13 cellular contexts compared by ENCODE assay signal in the genomic region with DNA sequence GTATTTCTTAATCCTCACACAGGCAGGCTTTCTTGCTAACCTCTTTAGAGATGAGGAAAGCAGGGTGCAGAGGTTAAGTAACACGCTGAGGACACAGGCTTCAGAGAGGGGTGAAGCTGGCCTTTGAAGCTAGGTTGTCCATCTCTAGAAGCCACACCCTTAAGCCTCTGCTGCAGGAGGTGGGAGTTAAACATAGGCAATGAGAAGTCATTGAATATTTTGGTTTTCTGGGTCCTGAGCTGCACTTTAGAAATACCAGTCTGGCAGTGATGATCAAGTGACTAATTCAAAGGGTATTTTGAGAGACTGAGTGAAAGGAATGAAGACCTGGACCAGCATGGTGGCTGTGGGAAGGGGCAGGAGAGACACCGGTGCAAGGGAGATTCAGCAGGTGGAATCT. TPM values are rescaled to one million over a fixed set of nuclear protein-coding genes. Genes with fewer than 3 reads are reported as not detected.
A peak's percentile ranks its signal among the peaks of the same experiment; 100 is the strongest.
DNase-seq lines count a peak whose midpoint lies in the region; ATAC-seq and TF ChIP-seq lines count a peak whose summit lies in the region.
"Had no signal": no experiment of that assay in that cellular context is flagged by ENCODE, and none has a peak within 500 bp of the region (broad histone marks: within the 10 kb centered on the region; RNA-seq: fewer than 3 reads in every experiment).

No MANE protein-coding gene starts in this region.

- CTCF ChIA-PET in T-cell (lab: Charles Lee), result no interaction called here

- H4K20me1 ChIP-seq in MM.1S (ENCODE audit: insufficient read depth, low read length), result no peaks in the 10 kb centered on the region

- H3K9ac ChIP-seq in MM.1S (ENCODE audit: low read length), result no peak overlapping the region

- intact Hi-C loops in upper lobe of right lung (cut with DNase I), result no loop called here

- H3K27ac ChIP-seq in upper lobe of right lung (no peak overlapping the region), MM.1S (ENCODE audit: low read length) (no peak overlapping the region)

- H3K27me3 ChIP-seq in upper lobe of right lung, result no peaks in the 10 kb centered on the region
- H3K27me3 ChIP-seq in MM.1S (replicated peaks; ENCODE audit: insufficient read depth, low read length), result no peaks in the 10 kb centered on the region

- H3K4me1 Mint-ChIP-seq in T-cell, result peaks cover 0 to 6% (median 0%) of the 10 kb centered on the region in 3 donors
- H3K4me1 Mint-ChIP-seq: activated naive CD8-positive, alpha-beta T cell treated with anti-CD3 and anti-CD28 coated beads, Interleukin-2, amount 10 ng/mL, durations not matched to agents 7 days and 5 days had no signal

- POLR2A ChIA-PET in T-cell (lab: Charles Lee), result no interaction called here

- H3K4me3 Mint-ChIP-seq in T-cell, result no peak overlapping the region
- H3K4me3 Mint-ChIP-seq: activated naive CD8-positive, alpha-beta T cell treated with anti-CD3 and anti-CD28 coated beads, Interleukin-2, amount 10 ng/mL, durations not matched to agents 7 days and 5 days had no signal

- peaks cover 33% of the 10 kb centered on the region for H3F3A ChIP-seq in MM.1S (ENCODE audit: insufficient read depth, low read length)

- H3K4me1 ChIP-seq in upper lobe of right lung (peaks cover 43% of the 10 kb centered on the region), MM.1S (ENCODE audit: low read length) (peaks cover 45% of the 10 kb centered on the region)

- H3K4me3 ChIP-seq in upper lobe of right lung, result no peak overlapping the region
- H3K4me3 ChIP-seq in MM.1S (ENCODE audit: low read length), result no peak overlapping the region
- H3K4me3 ChIP-seq: coronary artery had no signal

- H3K9me3 ChIP-seq in upper lobe of right lung (no peaks in the 10 kb centered on the region), MM.1S (replicated peaks; ENCODE audit: insufficient read depth, low read length) (no peaks in the 10 kb centered on the region)

- ATAC-seq in upper lobe of right lung, result peak; percentile 59
- ATAC-seq in HG02973 (IDR thresholded peaks at IDR 0.05; ENCODE audit: unreplicated experiment), result no peak
- no peak for ATAC-seq in T-cell (replicated peaks in 1 of 4)

- H3K79me2 ChIP-seq in MM.1S (ENCODE audit: low read length), result no peaks in the 10 kb centered on the region

- H3K27me3 Mint-ChIP-seq in T-cell, result no peaks in the 10 kb centered on the region

- no peaks in the 10 kb centered on the region for H3K36me3 Mint-ChIP-seq in T-cell
- H3K36me3 Mint-ChIP-seq: activated naive CD8-positive, alpha-beta T cell treated with anti-CD3 and anti-CD28 coated beads, Interleukin-2, amount 10 ng/mL, durations not matched to agents 7 days and 5 days had no signal

- no peak overlapping the region for H3K27ac Mint-ChIP-seq in T-cell
- H3K27ac Mint-ChIP-seq: activated naive CD8-positive, alpha-beta T cell treated with anti-CD3 and anti-CD28 coated beads, Interleukin-2, amount 10 ng/mL, durations not matched to agents 7 days and 5 days had no signal

- TF ChIP-seq CTCF in upper lobe of right lung (IDR thresholded peaks at IDR 0.05), result no peak
- no peak for TF ChIP-seq CTCF in MM.1S (IDR thresholded peaks at IDR 0.05; ENCODE audit: low read length)

- H3K4me2 ChIP-seq in MM.1S (ENCODE audit: low read depth, low read length), result no peak overlapping the region

- H3K36me3 ChIP-seq in upper lobe of right lung (no peaks in the 10 kb centered on the region), MM.1S (replicated peaks; ENCODE audit: insufficient read depth, low read length) (no peaks in the 10 kb centered on the region)

- H2AFZ ChIP-seq in MM.1S (ENCODE audit: low read length), result no peak overlapping the region

- H3K9me2 ChIP-seq in MM.1S (replicated peaks; ENCODE audit: insufficient read depth, low read length), result no peaks in the 10 kb centered on the region

- no peaks in the 10 kb centered on the region for H3K9me3 Mint-ChIP-seq in T-cell

- peak; percentile 65 for DNase-seq in HS-5 (ENCODE audit: low read depth)
- peak; percentile 50 for DNase-seq in astrocyte of the hippocampus (ENCODE audit: low read depth, low spot score)
- DNase-seq in glomerular visceral epithelial cell (ENCODE audit: extremely low spot score), result peak; percentile 56
- DNase-seq in upper lobe of right lung, result no peak
- no peak for DNase-seq in MM.1S
- DNase-seq in T-cell, result no peak
- DNase-seq: activated CD8-positive, alpha-beta memory T cell treated with anti-CD3 and anti-CD28 coated beads, Interleukin-2, amount 50 U/mL, for 48 hours; activated naive CD8-positive, alpha-beta T cell treated with anti-CD3 and anti-CD28 coated beads, Interleukin-2, amount 10 ng/mL, durations not matched to agents 7 days and 5 days; left cardiac atrium; NCI-H2171; stimulated activated naive CD4-positive, alpha-beta T cell treated with Interleukin-2 at 50 U/mL for 16 hours had no signal

RNA-seq across cellular contexts. Expression of a gene that starts 9.9 kb away (rescaled TPM):
- 80.1 TPM for total RNA-seq in upper lobe of right lung
- total RNA-seq in T-cell, result under 1 TPM; 0.09 to 0.66 (median 0.43) TPM
- total RNA-seq: activated naive CD8-positive, alpha-beta T cell treated with anti-CD3 and anti-CD28 coated beads, Interleukin-2, amount 10 ng/mL, durations not matched to agents 7 days and 5 days had no signal

Comparison
In these comparisons a context has a peak if more than half of its experiments do, and no peak if none do; other contexts are left out.
1. DNase-seq: peak in HS-5 (single experiment), astrocyte of the hippocampus (single experiment) and glomerular visceral epithelial cell (single experiment); none in upper lobe of right lung (single experiment), MM.1S (single experiment) and T-cell (0 of 34).
2. RNA of a gene that starts 9.9 kb away (total RNA-seq): 80.1 TPM in upper lobe of right lung (single experiment); 0.09 to 0.66 TPM in T-cell; every median in the first group is over 10 times any median in the second.